25 cellular contexts compared by ENCODE assay signal in genomic region chr4:178063568-178063967, GRCh38.
DNase-seq lines count a peak whose midpoint lies in the region; ATAC-seq, FAIRE-seq and TF ChIP-seq lines count a peak whose summit lies in the region.
"Had no signal": no experiment of that assay in that cellular context is flagged by ENCODE, and none has a peak within 500 bp of the region (broad histone marks: within the 10 kb centered on the region; RNA-seq: fewer than 3 reads in every experiment).

No MANE protein-coding gene starts in this region.

- no peaks in the 10 kb centered on the region for H4K20me1 ChIP-seq in neural progenitor cell (ENCODE audit: low read depth)
- H4K20me1 ChIP-seq: BLaER1 had no signal

- H3K9me3 Mint-ChIP-seq in WTC11 (no peaks in the 10 kb centered on the region), neural progenitor cell (no peaks in the 10 kb centered on the region)

- H3K27me3 Mint-ChIP-seq in WTC11 (ENCODE audit: low read depth) (no peaks in the 10 kb centered on the region), neural progenitor cell (ENCODE audit: insufficient read depth, low read depth) (no peaks in the 10 kb centered on the region)
- H3K27me3 Mint-ChIP-seq: CD4-positive, alpha-beta memory T cell; CD4-positive, CD25-positive, alpha-beta regulatory T cell had no signal

- no peaks in the 10 kb centered on the region for H3K36me3 Mint-ChIP-seq in WTC11
- no peaks in the 10 kb centered on the region for H3K36me3 Mint-ChIP-seq in neural progenitor cell
- H3K36me3 Mint-ChIP-seq: CD14-positive monocyte; CD4-positive, alpha-beta memory T cell; CD4-positive, CD25-positive, alpha-beta regulatory T cell; CD8-positive, alpha-beta memory T cell had no signal

- no peak for TF ChIP-seq POLR2A in GM12891 (IDR thresholded peaks at IDR 0.05; ENCODE audit: low read depth, low read length)

- H3K36me3 ChIP-seq in cardiac muscle cell (no peaks in the 10 kb centered on the region), endocrine pancreas (ENCODE audit: control insufficient read depth, insufficient read depth, low read length) (no peaks in the 10 kb centered on the region), neural progenitor cell (no peaks in the 10 kb centered on the region)
- H3K36me3 ChIP-seq: BE2C, BLaER1 had no signal

- H3K4me3 ChIP-seq in cardiac muscle cell (no peak overlapping the region), endocrine pancreas (ENCODE audit: control insufficient read depth, insufficient read depth, low read length) (peak overlapping the region; percentile 18), neural progenitor cell (no peak overlapping the region)
- H3K4me3 ChIP-seq: A549, BLaER1 had no signal

- no peaks in the 10 kb centered on the region for H3K79me2 ChIP-seq in neural progenitor cell (ENCODE audit: low read depth)

- peak overlapping the region; percentile 17 for H2AFZ ChIP-seq in neural progenitor cell (replicated peaks)

- CTCF ChIA-PET in WTC11 (lab: Charles Lee): interaction anchor here (0.8 kb wide), 1 partner anchor 23 kb away, joined by 3 read pairs; no protein-coding TSS in a partner anchor

- POLR2A ChIA-PET in WTC11 (lab: Charles Lee): no interaction called here

- H3K27ac ChIP-seq in cardiac muscle cell (peak overlapping the region; percentile 55), neural progenitor cell (no peak overlapping the region)
- H3K27ac ChIP-seq: 22Rv1, A549, BLaER1 had no signal

- no peak overlapping the region for H3K9ac ChIP-seq in endocrine pancreas (ENCODE audit: control insufficient read depth, insufficient read depth, low read length)
- H3K9ac ChIP-seq in neural progenitor cell: no peak overlapping the region
- H3K9ac ChIP-seq: BLaER1 had no signal

- TF ChIP-seq CTCF in cardiac muscle cell (IDR thresholded peaks at IDR 0.05; ENCODE audit: low read depth, low read length): no peak
- no peak for TF ChIP-seq CTCF in WTC11 (IDR thresholded peaks at IDR 0.05)
- no peak for TF ChIP-seq CTCF in neural progenitor cell (IDR thresholded peaks at IDR 0.05)

- no peak overlapping the region for H3K4me3 Mint-ChIP-seq in WTC11
- no peak overlapping the region for H3K4me3 Mint-ChIP-seq in neural progenitor cell
- H3K4me3 Mint-ChIP-seq: CD14-positive monocyte; CD4-positive, alpha-beta memory T cell; CD4-positive, CD25-positive, alpha-beta regulatory T cell; CD8-positive, alpha-beta memory T cell had no signal

- H3K4me1 ChIP-seq in cardiac muscle cell (ENCODE audit: low read depth): peaks cover 36% of the 10 kb centered on the region
- peaks cover 5% of the 10 kb centered on the region for H3K4me1 ChIP-seq in endocrine pancreas (ENCODE audit: control insufficient read depth, insufficient read depth, low read length)
- no peaks in the 10 kb centered on the region for H3K4me1 ChIP-seq in neural progenitor cell
- H3K4me1 ChIP-seq: A549, BE2C, BLaER1 had no signal

- H3K9me3 ChIP-seq in cardiac muscle cell (ENCODE audit: low read depth): no peaks in the 10 kb centered on the region
- H3K9me3 ChIP-seq in endocrine pancreas (ENCODE audit: control insufficient read depth, low read length): no peaks in the 10 kb centered on the region
- H3K9me3 ChIP-seq in neural progenitor cell (ENCODE audit: low read depth): no peaks in the 10 kb centered on the region
- H3K9me3 ChIP-seq: A549, BE2C, BLaER1 had no signal

- no peaks in the 10 kb centered on the region for H3F3A ChIP-seq in neural progenitor cell (ENCODE audit: low read depth)

- no peak overlapping the region for H3K4me2 ChIP-seq in neural progenitor cell
- H3K4me2 ChIP-seq: A549, BLaER1 had no signal

- no peak overlapping the region for H3K27ac Mint-ChIP-seq in WTC11
- H3K27ac Mint-ChIP-seq in neural progenitor cell: no peak overlapping the region
- H3K27ac Mint-ChIP-seq: CD14-positive monocyte; CD4-positive, alpha-beta memory T cell; CD4-positive, CD25-positive, alpha-beta regulatory T cell; CD8-positive, alpha-beta memory T cell had no signal

- intact Hi-C loops in left ventricle myocardium superior (cut with micrococcal nuclease): no loop called here

- H3K27me3 ChIP-seq in cardiac muscle cell (no peaks in the 10 kb centered on the region), endocrine pancreas (ENCODE audit: control insufficient read depth, insufficient read depth, low read length) (no peaks in the 10 kb centered on the region), neural progenitor cell (no peaks in the 10 kb centered on the region)
- H3K27me3 ChIP-seq: BE2C, BLaER1 had no signal

- FAIRE-seq in GM12891 (lab: Jason Lieb, UNC): no peak
- FAIRE-seq: A549, D721Med, G401.6, GM12892, GM18507 had no signal

- ATAC-seq in left ventricle myocardium superior: no peak
- peak; percentile 61 for ATAC-seq in WTC11
- ATAC-seq: A549 had no signal

- no peak for DNase-seq in cardiac muscle cell (ENCODE audit: low read depth in 1 of 2, low spot score in 1 of 2)
- DNase-seq in left ventricle myocardium superior: no peak
- no peak for DNase-seq in WTC11 (ENCODE audit: low spot score)
- no peak for DNase-seq in neural progenitor cell (ENCODE audit: low spot score)
- DNase-seq in AML-193 (lab: John Stamatoyannopoulos, UW): no peak
- no peak for DNase-seq in OCI-M2 (lab: John Stamatoyannopoulos, UW; ENCODE audit: unreplicated experiment)
- DNase-seq in GM12891 (ENCODE audit: insufficient read length, low spot score): no peak
- DNase-seq: BE2C; C1 segment of cervical spinal cord; Calu3; CD4-positive, alpha-beta memory T cell; CD4-positive, CD25-positive, alpha-beta regulatory T cell; CD8-positive, alpha-beta memory T cell; COR-L47; DMS79 treated with DMSO at 0.1 percent for 48 hours; GF-D8 had no signal

- H3K4me1 Mint-ChIP-seq in WTC11: no peaks in the 10 kb centered on the region
- peaks cover 5% of the 10 kb centered on the region for H3K4me1 Mint-ChIP-seq in neural progenitor cell
- H3K4me1 Mint-ChIP-seq: CD14-positive monocyte; CD4-positive, alpha-beta memory T cell; CD4-positive, CD25-positive, alpha-beta regulatory T cell; CD8-positive, alpha-beta memory T cell had no signal

TF ChIP-seq in WTC11, 78 proteins besides CTCF, POLR2A, EP300 and RAD21:
- TF ChIP-seq SP1 (CRISPR knock-in tag; conservative IDR thresholded peaks at IDR 0.05) (no peak), IRF2 (CRISPR knock-in tag; IDR thresholded peaks at IDR 0.05; ENCODE audit: borderline replicate concordance, low read depth) (no peak), EMX1 (CRISPR knock-in tag; IDR thresholded peaks at IDR 0.05) (no peak), CDX4 (CRISPR knock-in tag; IDR thresholded peaks at IDR 0.05; ENCODE audit: borderline replicate concordance) (no peak)

TF ChIP-seq in GM12891, 5 proteins besides CTCF, POLR2A, EP300 and RAD21:
- TF ChIP-seq POU2F2 (IDR thresholded peaks at IDR 0.05; ENCODE audit: low read depth, low read length) (no peak), SPI1 (IDR thresholded peaks at IDR 0.05; ENCODE audit: low read depth, low read length) (no peak), POLR2AphosphoS5 (IDR thresholded peaks at IDR 0.05; ENCODE audit: low read depth, low read length) (no peak), PAX5 (IDR thresholded peaks at IDR 0.05; ENCODE audit: insufficient read depth, low read length, severe bottlenecking) (no peak), TAF1 (IDR thresholded peaks at IDR 0.05; ENCODE audit: low read depth, low read length) (no peak)
